Comparison of ENCODE assay signal across 25 cellular contexts in genomic region chr7:22025075-22025474, GRCh38.
"Had no signal": no experiment of that assay in that cellular context is flagged by ENCODE, and none has a peak within 500 bp of the region (broad histone marks: within the 10 kb centered on the region; RNA-seq: fewer than 3 reads in every experiment).

No MANE protein-coding gene starts in this region.

- ATAC-seq: HepG2, Panc1, PC-3, Right ventricle myocardium inferior, SK-N-SH treated with all-trans-retinoic acid at 6 μM for 48 hours had no signal

- H3K36me3 ChIP-seq: MG63, SJCRH30 had no signal

- H3K27ac ChIP-seq: SJCRH30 had no signal

- H3K4me1 ChIP-seq: SJCRH30 had no signal

- H3K4me3 ChIP-seq: MG63, SJCRH30 had no signal

- DNase-seq: IMR-90, Karpas-422, KG1, MG63, NCI-H1092, NCI-H1105 treated with DMSO at 0.1 percent for 48 hours, NCI-H1417 treated with DMSO at 0.1 percent for 48 hours, NCI-H146, NCI-H1694 treated with DMSO at 0.1 percent for 48 hours, NCI-H2029, NCI-H2081 treated with DMSO at 0.1 percent for 48 hours, NCI-H2171, NCI-H226, NCI-H446, NCI-H510A, NCI-H524 treated with DMSO at 0.1 percent for 48 hours, NCI-H69, NCI-H774, PC-3, SHP77 treated with DMSO at 0.1 percent for 48 hours, SJCRH30 had no signal

- H3K9me3 ChIP-seq: MG63 had no signal

- FAIRE-seq: HepG2 had no signal

- H3K27me3 ChIP-seq: MG63 had no signal
